ENCODE assay signal across 9 cellular contexts in genomic region chr16:11698271-11698689, GRCh38. TPM values are rescaled to one million over a fixed set of nuclear protein-coding genes. Genes with fewer than 3 reads are reported as not detected.
DNase-seq lines count a peak whose midpoint lies in the region; ATAC-seq and FAIRE-seq lines count a peak whose summit lies in the region.
"Had no signal": no experiment of that assay in that cellular context is flagged by ENCODE, and none has a peak within 500 bp of the region (broad histone marks: within the 10 kb centered on the region; RNA-seq: fewer than 3 reads in every experiment).

No MANE protein-coding gene starts in this region.

- FAIRE-seq in frontal cortex (lab: Jason Lieb, UNC): no peak

- peaks cover 50 to 54% of the 10 kb centered on the region in 2 donors for H3K4me1 Mint-ChIP-seq in natural killer cell treated with Interleukin-12 subunit alpha and Interleukin-12 subunit beta and Interleukin-15 and Interleukin-18, amount 100 ng/mL, for 72 hours (ENCODE audit: low read depth in 2 of 2)

- H3K4me3 Mint-ChIP-seq in natural killer cell treated with Interleukin-12 subunit alpha and Interleukin-12 subunit beta and Interleukin-15 and Interleukin-18, amount 100 ng/mL, for 72 hours: peak overlapping the region; percentile 20

- DNase-seq in Daoy (ENCODE audit: low read depth): peak; percentile 20
- DNase-seq in M059J (ENCODE audit: low read depth): peak; percentile 17
- DNase-seq in astrocyte of the hippocampus (ENCODE audit: low read depth, low spot score): peak; percentile 37
- no peak for DNase-seq in natural killer cell treated with Interleukin-12 subunit alpha and Interleukin-12 subunit beta and Interleukin-15 and Interleukin-18, amount 100 ng/mL, for 72 hours (ENCODE audit: low spot score)
- DNase-seq in frontal cortex (ENCODE audit: low spot score in 2 of 2): no peak
- no peak for DNase-seq in DMS153 (lab: John Stamatoyannopoulos, UW)
- DNase-seq: NCI-H446 treated with DMSO at 0.1 percent for 48 hours had no signal

- peaks cover 35% of the 10 kb centered on the region for H3K36me3 Mint-ChIP-seq in natural killer cell treated with Interleukin-12 subunit alpha and Interleukin-12 subunit beta and Interleukin-15 and Interleukin-18, amount 100 ng/mL, for 72 hours

- H3K27ac Mint-ChIP-seq in natural killer cell treated with Interleukin-12 subunit alpha and Interleukin-12 subunit beta and Interleukin-15 and Interleukin-18, amount 100 ng/mL, for 72 hours: peak overlapping the region in 1 of 2 donors; percentile 73

- H3K9me3 Mint-ChIP-seq in natural killer cell treated with Interleukin-12 subunit alpha and Interleukin-12 subunit beta and Interleukin-15 and Interleukin-18, amount 100 ng/mL, for 72 hours: no peaks in the 10 kb centered on the region

- H3K27me3 Mint-ChIP-seq in natural killer cell treated with Interleukin-12 subunit alpha and Interleukin-12 subunit beta and Interleukin-15 and Interleukin-18, amount 100 ng/mL, for 72 hours: no peaks in the 10 kb centered on the region

- ATAC-seq in natural killer cell treated with Interleukin-12 subunit alpha and Interleukin-12 subunit beta and Interleukin-15 and Interleukin-18, amount 100 ng/mL, for 72 hours: peak; percentile 87 to 88
- ATAC-seq in GM18873 (IDR thresholded peaks at IDR 0.05; ENCODE audit: low FRiP score, unreplicated experiment): no peak
- ATAC-seq in GM19023 (IDR thresholded peaks at IDR 0.05; ENCODE audit: unreplicated experiment): no peak

RNA-seq across cellular contexts. Expression of gene SNN, which starts 30.0 kb away (rescaled TPM):
- 1.4 and 3.5 TPM in 2 replicates for total RNA-seq in Daoy (2014; rRNA removed; shearing (Covaris generic))
- total RNA-seq in M059J (2014; rRNA removed; shearing (Covaris generic)): 9.2 and 14.7 TPM in 2 replicates
- 1 to 10 TPM in 1 of 2 donors, under 1 TPM in 1; 0.43 to 1.1 TPM for total RNA-seq in natural killer cell treated with Interleukin-12 subunit alpha and Interleukin-12 subunit beta and Interleukin-15 and Interleukin-18, amount 100 ng/mL, for 72 hours
- 154 TPM for total RNA-seq in frontal cortex

RNA-seq across cellular contexts. Expression of gene TXNDC11, which starts 44.4 kb away (rescaled TPM):
- total RNA-seq in Daoy (2014; rRNA removed; shearing (Covaris generic)): 15.8 and 22.5 TPM in 2 replicates
- 46.3 and 52.7 TPM in 2 replicates for total RNA-seq in M059J (2014; rRNA removed; shearing (Covaris generic))
- total RNA-seq in natural killer cell treated with Interleukin-12 subunit alpha and Interleukin-12 subunit beta and Interleukin-15 and Interleukin-18, amount 100 ng/mL, for 72 hours: 10 to 100 TPM; 62.4 to 73.2 TPM
- 8.6 TPM for total RNA-seq in frontal cortex

Comparison
In these comparisons a context has a peak if more than half of its experiments do, and no peak if none do; other contexts are left out.
1. DNase-seq: peak in Daoy (single experiment), M059J (single experiment) and astrocyte of the hippocampus (single experiment); none in natural killer cell treated with Interleukin-12 subunit alpha and Interleukin-12 subunit beta and Interleukin-15 and Interleukin-18, amount 100 ng/mL, for 72 hours (single experiment), frontal cortex (0 of 2) and DMS153 (single experiment).
2. ATAC-seq: peak in natural killer cell treated with Interleukin-12 subunit alpha and Interleukin-12 subunit beta and Interleukin-15 and Interleukin-18, amount 100 ng/mL, for 72 hours (2 of 2); none in GM18873 (single experiment) and GM19023 (single experiment).